Comparison of ENCODE assay signal across 15 cellular contexts in genomic region chr16:29306953-29307597, GRCh38.
A peak's percentile ranks its signal among the peaks of the same experiment; 100 is the strongest.
DNase-seq lines count a peak whose midpoint lies in the region; ATAC-seq lines count a peak whose summit lies in the region.
"Had no signal": no experiment of that assay in that cellular context is flagged by ENCODE, and none has a peak within 500 bp of the region (broad histone marks: within the 10 kb centered on the region; RNA-seq: fewer than 3 reads in every experiment).

No MANE protein-coding gene starts in this region.

- no peak for ATAC-seq in HG02571 (IDR thresholded peaks at IDR 0.05; ENCODE audit: unreplicated experiment)

- no peak overlapping the region for H3K4me3 ChIP-seq in skeletal muscle cell (ENCODE audit: low read depth, low read length)
- H3K4me3 ChIP-seq: cardiac muscle cell had no signal

- peak overlapping the region; percentile 21 for H3K27ac Mint-ChIP-seq in T-helper 2 cell treated with Interferon-gamma antibody and Interleukin-4, amounts not matched to agents 5 μg/mL and 100 μg/mL, for 36 hours
- peak overlapping the region; percentile 94 to 99 (median 98) for H3K27ac Mint-ChIP-seq in immature natural killer cell
- H3K27ac Mint-ChIP-seq: activated T-helper 2 cell treated with anti-CD3 and anti-CD28 coated beads, Interferon-gamma antibody, Interleukin-2, Interleukin-4, amounts not matched to agents 10 μg/mL and 5 μg/mL and 100 μg/mL, durations not matched to agents 14 hours and 24 hours and 36 hours had no signal

- H3K27me3 Mint-ChIP-seq in T-helper 2 cell treated with Interferon-gamma antibody and Interleukin-4, amounts not matched to agents 5 μg/mL and 100 μg/mL, for 36 hours (ENCODE audit: low read depth): no peaks in the 10 kb centered on the region
- peaks cover 8 to 15% (median 12%) of the 10 kb centered on the region in 3 donors for H3K27me3 Mint-ChIP-seq in immature natural killer cell (ENCODE audit: low read depth in 3 of 3)

- no peak overlapping the region for H3K4me3 Mint-ChIP-seq in T-helper 2 cell treated with Interferon-gamma antibody and Interleukin-4, amounts not matched to agents 5 μg/mL and 100 μg/mL, for 36 hours
- H3K4me3 Mint-ChIP-seq in immature natural killer cell: peak overlapping the region; percentile 74 to 84 (median 81)

- H3K36me3 Mint-ChIP-seq in T-helper 2 cell treated with Interferon-gamma antibody and Interleukin-4, amounts not matched to agents 5 μg/mL and 100 μg/mL, for 36 hours (ENCODE audit: low read depth): no peaks in the 10 kb centered on the region
- peaks cover 3 to 5% (median 5%) of the 10 kb centered on the region in 3 donors for H3K36me3 Mint-ChIP-seq in immature natural killer cell

- no peak for DNase-seq in T-helper 2 cell treated with Interferon-gamma antibody and Interleukin-4, amounts not matched to agents 5 μg/mL and 100 μg/mL, for 36 hours (ENCODE audit: low spot score)
- DNase-seq in T-helper 2 cell (no peak), amniotic epithelial cell (ENCODE audit: low read depth) (peak; percentile 42), immature natural killer cell (peak; percentile 51 to 66 (median 65)), skeletal muscle cell (ENCODE audit: low read depth) (peak; percentile 41), hepatic stellate cell (ENCODE audit: low spot score) (no peak)
- DNase-seq in activated CD8-positive, alpha-beta memory T cell treated with anti-CD3 and anti-CD28 coated beads, Interleukin-2, amount 50 U/mL, for 4 hours: no peak
- DNase-seq: activated CD4-positive, alpha-beta T cell treated with anti-CD3 and anti-CD28 coated beads for 1 hour; MM.1S; NCI-H1436 treated with DMSO at 0.1 percent for 48 hours; NCI-H69; OCI-M1 had no signal

- no peaks in the 10 kb centered on the region for H3K9me3 Mint-ChIP-seq in T-helper 2 cell treated with Interferon-gamma antibody and Interleukin-4, amounts not matched to agents 5 μg/mL and 100 μg/mL, for 36 hours
- no peaks in the 10 kb centered on the region for H3K9me3 Mint-ChIP-seq in immature natural killer cell
- H3K9me3 Mint-ChIP-seq: activated T-helper 2 cell treated with anti-CD3 and anti-CD28 coated beads, Interferon-gamma antibody, Interleukin-2, Interleukin-4, amounts not matched to agents 10 μg/mL and 5 μg/mL and 100 μg/mL, durations not matched to agents 14 hours and 24 hours and 36 hours had no signal

- no peaks in the 10 kb centered on the region for H3K4me1 Mint-ChIP-seq in T-helper 2 cell treated with Interferon-gamma antibody and Interleukin-4, amounts not matched to agents 5 μg/mL and 100 μg/mL, for 36 hours (ENCODE audit: low read depth)
- peaks cover 35 to 43% of the 10 kb centered on the region in 2 donors for H3K4me1 Mint-ChIP-seq in immature natural killer cell

Comparison
In these comparisons a context has a peak if more than half of its experiments do, and no peak if none do; other contexts are left out.
1. DNase-seq: peak in amniotic epithelial cell (single experiment), immature natural killer cell (3 of 3) and skeletal muscle cell (single experiment); none in T-helper 2 cell treated with Interferon-gamma antibody and Interleukin-4, amounts not matched to agents 5 μg/mL and 100 μg/mL, for 36 hours (single experiment), T-helper 2 cell (0 of 5), hepatic stellate cell (single experiment) and activated CD8-positive, alpha-beta memory T cell treated with anti-CD3 and anti-CD28 coated beads, Interleukin-2, amount 50 U/mL, for 4 hours (single experiment).